In genomic region chr4:33400504-33400903, GRCh38 we compare ENCODE assay signal across 25 cellular contexts.
"Had no signal": no experiment of that assay in that cellular context is flagged by ENCODE, and none has a peak within 500 bp of the region (broad histone marks: within the 10 kb centered on the region; RNA-seq: fewer than 3 reads in every experiment).

No MANE protein-coding gene starts in this region.

- H3K9me3 ChIP-seq: left lung, neutrophil, right atrium auricular region, right lobe of liver, testis, tibial artery, uterus had no signal

- H3K27me3 ChIP-seq: left lung, neural progenitor cell, neutrophil, right atrium auricular region, right lobe of liver, stomach, testis, tibial artery, uterus had no signal

- H3K27ac ChIP-seq: left lung, neural progenitor cell, neutrophil, parathyroid adenoma, right atrium auricular region, right lobe of liver, stomach, testis, tibial artery, uterus had no signal

- H3K36me3 ChIP-seq: left lung, neural progenitor cell, neutrophil, right atrium auricular region, right lobe of liver, stomach, tibial artery, uterus had no signal

- ATAC-seq: left colon; left lung; natural killer cell; right lobe of liver; stimulated activated naive B cell treated with anti-CD40 and anti-IgM and Interleukin-4, amounts not matched to agents 10 μg/mL and 1 μg/mL and 100 μg/mL, for 72 hours; stimulated activated naive CD8-positive, alpha-beta T cell treated with anti-CD3 and anti-CD28 coated beads, Interleukin-15, Interleukin-2, amounts not matched to agents 100 U/mL and 50 U/mL, for 24 hours had no signal

- H3K4me1 ChIP-seq: left lung, neural progenitor cell, parathyroid adenoma, right atrium auricular region, right lobe of liver, stomach, testis, tibial artery, uterus had no signal

- DNase-seq: hippocampal formation; left colon; mesendoderm; naive B cell; natural killer cell; nephron progenitor cell; occipital lobe; right lobe of liver; stimulated activated CD4-positive, alpha-beta T cell treated with anti-CD3 and anti-CD28 coated beads, Interleukin-12 subunit alpha, Interleukin-12 subunit beta, amount 100 ng/mL, for 4 hours; stimulated activated CD4-positive, alpha-beta T cell treated with anti-CD3 and anti-CD28 coated beads, Interleukin-15, amount 100 ng/mL, for 24 hours; stimulated activated CD4-positive, alpha-beta T cell treated with anti-CD3 and anti-CD28 coated beads, Interleukin-2, amount 100 ng/mL, for 24 hours; stimulated activated CD4-positive, alpha-beta T cell treated with anti-CD3 and anti-CD28 coated beads, Interleukin-4, amount 100 ng/mL, for 1 hour; stimulated activated naive B cell treated with anti-CD40 and anti-IgM and Interleukin-4, amounts not matched to agents 10 μg/mL and 1 μg/mL and 100 μg/mL, for 72 hours; stimulated activated naive CD8-positive, alpha-beta T cell treated with anti-CD3 and anti-CD28 coated beads, Interleukin-15, Interleukin-2, amounts not matched to agents 100 U/mL and 50 U/mL, for 24 hours; stomach; testis; tibial artery; uterus had no signal

- H3K4me3 ChIP-seq: left lung, lung, neural progenitor cell, right atrium auricular region, right lobe of liver, smooth muscle cell, stomach, testis, tibial artery, uterus had no signal
